In genomic region chr17:48048321-48049140, GRCh38 we compare ENCODE assay signal across 8 cellular contexts. TPM values are rescaled to one million over a fixed set of nuclear protein-coding genes. Genes with fewer than 3 reads are reported as not detected.
DNase-seq lines count a peak whose midpoint lies in the region; ATAC-seq and TF ChIP-seq lines count a peak whose summit lies in the region.

NFE2L1 (plus strand) TSS chr17:48048359; CDS start chr17:48051119, 2,760 bp downstream.

- H3K27me3 Mint-ChIP-seq in activated CD4-positive, alpha-beta memory T cell treated with anti-CD3 and anti-CD28 coated beads for 36 hours: no peaks in the 10 kb centered on the region
- no peaks in the 10 kb centered on the region for H3K27me3 Mint-ChIP-seq in naive B cell
- no peaks in the 10 kb centered on the region for H3K27me3 Mint-ChIP-seq in type B pancreatic cell

- POLR2A ChIA-PET in activated CD4-positive, alpha-beta memory T cell treated with anti-CD3 and anti-CD28 coated beads for 36 hours (lab: Charles Lee): interaction anchor here (0.5 to 4.6 kb wide), 10 partner anchors 8 to 1245 kb away, joined by 3 to 31 read pairs (median 8); partner anchors contain the start of genes CBX1, COPZ2, PNPO and SNX11

- no peaks in the 10 kb centered on the region for H3K9me3 Mint-ChIP-seq in activated CD4-positive, alpha-beta memory T cell treated with anti-CD3 and anti-CD28 coated beads for 36 hours
- no peaks in the 10 kb centered on the region for H3K9me3 Mint-ChIP-seq in naive B cell
- H3K9me3 Mint-ChIP-seq in type B pancreatic cell: no peaks in the 10 kb centered on the region

- peak; percentile 31 for ATAC-seq in GM18517 (IDR thresholded peaks at IDR 0.05; ENCODE audit: unreplicated experiment)
- ATAC-seq in HG02973 (IDR thresholded peaks at IDR 0.05; ENCODE audit: unreplicated experiment): peak; percentile 34
- peak; percentile 8 for ATAC-seq in naive B cell (ENCODE audit: low read depth in 2 of 2)

- peaks cover 48% of the 10 kb centered on the region for H3K36me3 Mint-ChIP-seq in activated CD4-positive, alpha-beta memory T cell treated with anti-CD3 and anti-CD28 coated beads for 36 hours
- H3K36me3 Mint-ChIP-seq in naive B cell (no peaks in the 10 kb centered on the region), type B pancreatic cell (peaks cover 7% of the 10 kb centered on the region)

- peak within 1 kb of the TSS; percentile 97 for H3K4me3 Mint-ChIP-seq in activated CD4-positive, alpha-beta memory T cell treated with anti-CD3 and anti-CD28 coated beads for 36 hours
- peak within 1 kb of the TSS; percentile 85 to 100 (median 94) for H3K4me3 Mint-ChIP-seq in naive B cell
- peak within 1 kb of the TSS; percentile 96 for H3K4me3 Mint-ChIP-seq in type B pancreatic cell

- TF ChIP-seq CTCF in type B pancreatic cell (conservative IDR thresholded peaks at IDR 0.05): peak; percentile 25

- CTCF ChIA-PET in activated CD4-positive, alpha-beta memory T cell treated with anti-CD3 and anti-CD28 coated beads for 36 hours (lab: Charles Lee): interaction anchor here (0.7 to 4.9 kb wide), 14 partner anchors 8 to 588 kb away, joined by 3 to 77 read pairs (median 4); partner anchors contain the start of genes CBX1, CDK5RAP3 and COPZ2

- H3K27ac Mint-ChIP-seq in activated CD4-positive, alpha-beta memory T cell treated with anti-CD3 and anti-CD28 coated beads for 36 hours: peak within 1 kb of the TSS; percentile 97
- peak within 1 kb of the TSS; percentile 91 to 98 (median 96) for H3K27ac Mint-ChIP-seq in naive B cell
- H3K27ac Mint-ChIP-seq in type B pancreatic cell: peak within 1 kb of the TSS; percentile 100

- DNase-seq in C1 segment of cervical spinal cord (lab: John Stamatoyannopoulos, UW): peak in 10 of 14 donors; percentile 34 to 94 (median 87)
- DNase-seq in NCI-H2196 treated with DMSO at 0.1 percent for 48 hours (lab: John Stamatoyannopoulos, UW; ENCODE audit: unreplicated experiment): peak; percentile 79
- DNase-seq in activated CD4-positive, alpha-beta memory T cell treated with anti-CD3 and anti-CD28 coated beads for 36 hours: peak; percentile 48
- DNase-seq in fibroblast of peridontal ligament (ENCODE audit: extremely low read depth): peak; percentile 83
- DNase-seq in naive B cell: peak; percentile 5
- DNase-seq in type B pancreatic cell (ENCODE audit: extremely low spot score, unreplicated experiment): peak; percentile 79

- intact Hi-C loops in activated CD4-positive, alpha-beta memory T cell treated with anti-CD3 and anti-CD28 coated beads for 36 hours (cut with micrococcal nuclease): loop anchor here (1.0 to 5.0 kb wide), 8 partner anchors 11 to 859 kb away; partner anchors contain the start of genes CBX1, CDK5RAP3, COPZ2 and SNX11

- peaks cover 56% of the 10 kb centered on the region for H3K4me1 Mint-ChIP-seq in activated CD4-positive, alpha-beta memory T cell treated with anti-CD3 and anti-CD28 coated beads for 36 hours (ENCODE audit: low read depth)
- H3K4me1 Mint-ChIP-seq in naive B cell: peaks cover 53 to 71% (median 64%) of the 10 kb centered on the region in 3 donors
- H3K4me1 Mint-ChIP-seq in type B pancreatic cell (ENCODE audit: unreplicated experiment): peaks cover 63% of the 10 kb centered on the region

RNA-seq across cellular contexts. Expression of gene NFE2L1, which starts in this region (rescaled TPM):
- total RNA-seq in activated CD4-positive, alpha-beta memory T cell treated with anti-CD3 and anti-CD28 coated beads for 36 hours: 10 to 100 TPM; 82.4 to 84.1 TPM
- polyA plus RNA-seq in naive B cell (ENCODE audit: low read depth in 6 of 6): 10 to 100 TPM in 1 of 6 donors, 1 to 10 TPM in 5; 1.3 to 10.5 (median 6.7) TPM
- 99.1 and 111 TPM in 2 replicates for total RNA-seq in type B pancreatic cell (ENCODE audit: low replicate concordance)

Comparison
In these comparisons a context has a peak if more than half of its experiments do, and no peak if none do; other contexts are left out.
1. Peak in every context shown above with its lines: DNase-seq and ATAC-seq.
2. DNase-seq: peak in every context shown above with its lines; median percentile 87 in C1 segment of cervical spinal cord; 83 in fibroblast of peridontal ligament; 79 in NCI-H2196 treated with DMSO at 0.1 percent for 48 hours; 79 in type B pancreatic cell; 48 in activated CD4-positive, alpha-beta memory T cell treated with anti-CD3 and anti-CD28 coated beads for 36 hours; 5 in naive B cell.